ENCODE assay signal across 1 cellular context in genomic region chr19:45901912-45902650, GRCh38.
TF ChIP-seq lines count a peak whose summit lies in the region.

Gene MYPOP (minus strand): TSS chr19:45902613. CDS start chr19:45901773, 840 bp downstream.

TF ChIP-seq in SK-N-SH, 30 proteins besides CTCF, POLR2A, EP300 and RAD21 (continued from another document):
- TF ChIP-seq REST (IDR thresholded peaks at IDR 0.05; ENCODE audit: low read depth, low read length) (no peak), MEF2A (IDR thresholded peaks at IDR 0.05; ENCODE audit: borderline replicate concordance, low read depth) (no peak), USF2 (IDR thresholded peaks at IDR 0.05; ENCODE audit: borderline replicate concordance, low read depth, low read length) (no peak), SIN3A (IDR thresholded peaks at IDR 0.05; ENCODE audit: borderline replicate concordance, low read depth, low read length) (no peak)
